Comparison of ENCODE assay signal across 8 cellular contexts in genomic region chr11:125111341-125112234, GRCh38. TPM values are rescaled to one million over a fixed set of nuclear protein-coding genes. Genes with fewer than 3 reads are reported as not detected.
DNase-seq lines count a peak whose midpoint lies in the region; ATAC-seq, FAIRE-seq and TF ChIP-seq lines count a peak whose summit lies in the region.

Gene TMEM218 (minus strand): TSS chr11:125111626. CDS start chr11:125102241, 9,385 bp downstream.

- H2BK20ac ChIP-seq in H1 (ENCODE audit: low read length) = no peak within 1 kb of the TSS

- H3K56ac ChIP-seq in H1 (replicated peaks; ENCODE audit: insufficient read length, low read depth, low read length) = no peak within 1 kb of the TSS

- CTCF ChIA-PET in activated CD8-positive, alpha-beta memory T cell treated with anti-CD3 and anti-CD28 coated beads, Interleukin-2, amount 10 ng/mL, durations not matched to agents 7 days and 5 days (lab: Charles Lee) = interaction anchor here (0.7 to 3.6 kb wide), 12 partner anchors 9 to 245 kb away, joined by 3 to 20 read pairs (median 5); partner anchors contain the start of gene CCDC15
- CTCF ChIA-PET in H1 (lab: Charles Lee; ENCODE audit: partially characterized antibody) = interaction anchor here (0.8 to 13.5 kb wide), 14 partner anchors 9 to 318 kb away, joined by 3 to 247 read pairs (median 6); no protein-coding TSS in a partner anchor

- H3K14ac ChIP-seq in H1 (ENCODE audit: insufficient read length) = no peak within 1 kb of the TSS

- peaks cover 3% of the 10 kb centered on the region for H3K9me3 Mint-ChIP-seq in activated CD8-positive, alpha-beta memory T cell treated with anti-CD3 and anti-CD28 coated beads, Interleukin-2, amount 10 ng/mL, durations not matched to agents 7 days and 5 days (ENCODE audit: low read depth)
- no peaks in the 10 kb centered on the region for H3K9me3 Mint-ChIP-seq in memory B cell

- H2BK5ac ChIP-seq in H1 (ENCODE audit: low read depth, low read length) = peak within 1 kb of the TSS; percentile 60

- no peak within 1 kb of the TSS; the same call in 1 of the 2 replicates for H2AK5ac ChIP-seq in H1 (ENCODE audit: low read depth, low read length)

- peak within 1 kb of the TSS; percentile 81 for H3K4me3 ChIP-seq in NT2/D1 (ENCODE audit: insufficient read length, low read depth)
- peak within 1 kb of the TSS; percentile 59 to 80 (median 76) for H3K4me3 ChIP-seq in H1 (ENCODE audit: extremely low read depth in 1 of 4, insufficient read depth in 2 of 4, low read depth in 3 of 4, low read length in 4 of 4)

- peaks cover 0 to 13% of the 10 kb centered on the region in 2 experiments; a peak in 2 of 4 replicates for H3K79me2 ChIP-seq in H1 (ENCODE audit: control insufficient read depth in 1 of 2, insufficient read depth in 2 of 2, low read length in 2 of 2)

- no peak for TF ChIP-seq CTCF in H1 (IDR thresholded peaks at IDR 0.05; ENCODE audit: control extremely low read depth in 1 of 3, insufficient read depth in 1 of 3, low read depth in 1 of 3, low read length in 3 of 3)

- no peak within 1 kb of the TSS for H3K4ac ChIP-seq in H1 (replicated peaks; ENCODE audit: insufficient read length, low read depth, low read length)

- ATAC-seq in GM21381 (IDR thresholded peaks at IDR 0.05; ENCODE audit: unreplicated experiment) = peak; percentile 97
- peak; percentile 99 for ATAC-seq in activated CD8-positive, alpha-beta memory T cell treated with anti-CD3 and anti-CD28 coated beads, Interleukin-2, amount 10 ng/mL, durations not matched to agents 7 days and 5 days
- peak; percentile 92 for ATAC-seq in memory B cell (ENCODE audit: low read depth)

- 10% methylated on average over 47 of the region's 50 CpGs; no CpG with 5 or more reads in 1 of the 2 experiments for WGBS in H1 (ENCODE audit: extremely low coverage in 1 of 2, insufficient coverage in 1 of 2, insufficient read length in 1 of 2, insufficient replicate concordance in 2 of 2, low coverage in 1 of 2, low lambda C conversion rate in 2 of 2, missing lambda C conversion rate in 1 of 2), 2 experiments

- H3K36me3 ChIP-seq in NT2/D1 (ENCODE audit: insufficient read depth, insufficient read length, low read length) = no peaks in the 10 kb centered on the region
- H3K36me3 ChIP-seq in H1 (ENCODE audit: control insufficient read depth in 2 of 4, insufficient read depth in 4 of 4, low read length in 3 of 4) = peaks cover 0 to 6% (median 3%) of the 10 kb centered on the region in 4 experiments; a peak in 3 of 8 replicates

- peak; percentile 99 for FAIRE-seq in H1 (lab: Jason Lieb, UNC)

- no peak for TF ChIP-seq RAD21 in H1 (IDR thresholded peaks at IDR 0.05 in 1 of 2, conservative IDR thresholded peaks at IDR 0.05 in 1 of 2; ENCODE audit: low read depth in 2 of 2, low read length in 2 of 2)

- no peak within 1 kb of the TSS for H2BK120ac ChIP-seq in H1 (replicated peaks; ENCODE audit: low read depth, low read length)

- 0 out of 2 replicates have a peak within 1 kb of the TSS, but pooled peaks have one; percentile 73 for H2BK15ac ChIP-seq in H1 (ENCODE audit: low read length)

- peak within 1 kb of the TSS; percentile 89 for H2AFZ ChIP-seq in H1 (ENCODE audit: low read length)

- H3K23ac ChIP-seq in H1 (ENCODE audit: insufficient read length) = no peak within 1 kb of the TSS

- peak within 1 kb of the TSS; percentile 63 for H3K27ac ChIP-seq in H1 (ENCODE audit: low read depth, low read length)

- peak within 1 kb of the TSS; percentile 12 for H4K91ac ChIP-seq in H1 (replicated peaks; ENCODE audit: insufficient read length, low read length)

- H3K4me1 Mint-ChIP-seq in activated CD8-positive, alpha-beta memory T cell treated with anti-CD3 and anti-CD28 coated beads, Interleukin-2, amount 10 ng/mL, durations not matched to agents 7 days and 5 days = peaks cover 20% of the 10 kb centered on the region
- peaks cover 9% of the 10 kb centered on the region for H3K4me1 Mint-ChIP-seq in memory B cell

- no peak within 1 kb of the TSS; the same call in 1 of the 2 replicates for H2BK12ac ChIP-seq in H1 (ENCODE audit: low read depth, low read length)

- peak within 1 kb of the TSS; percentile 56; the same call in 1 of the 2 replicates for H3K18ac ChIP-seq in H1 (ENCODE audit: extremely low read depth, low read length)

- no peaks in the 10 kb centered on the region; the same call in 1 of the 2 replicates for H3K79me1 ChIP-seq in H1 (ENCODE audit: low read depth, low read length)

- peak within 1 kb of the TSS; percentile 91 for H3K4me3 Mint-ChIP-seq in activated CD8-positive, alpha-beta memory T cell treated with anti-CD3 and anti-CD28 coated beads, Interleukin-2, amount 10 ng/mL, durations not matched to agents 7 days and 5 days
- peak within 1 kb of the TSS; percentile 99 for H3K4me3 Mint-ChIP-seq in memory B cell

- H3K27me3 ChIP-seq in NT2/D1 (ENCODE audit: insufficient read depth, insufficient read length) (no peaks in the 10 kb centered on the region), H1 (replicated peaks in 1 of 4; ENCODE audit: control insufficient read depth in 3 of 4, extremely low read depth in 1 of 4, insufficient read depth in 3 of 4, low read length in 3 of 4) (no peaks in the 10 kb centered on the region)

- peak within 1 kb of the TSS; percentile 93 for H3K27ac Mint-ChIP-seq in activated CD8-positive, alpha-beta memory T cell treated with anti-CD3 and anti-CD28 coated beads, Interleukin-2, amount 10 ng/mL, durations not matched to agents 7 days and 5 days
- H3K27ac Mint-ChIP-seq in memory B cell = peak within 1 kb of the TSS; percentile 95

- peaks cover 5% of the 10 kb centered on the region for H3K36me3 Mint-ChIP-seq in activated CD8-positive, alpha-beta memory T cell treated with anti-CD3 and anti-CD28 coated beads, Interleukin-2, amount 10 ng/mL, durations not matched to agents 7 days and 5 days
- peaks cover 3% of the 10 kb centered on the region for H3K36me3 Mint-ChIP-seq in memory B cell

- peak within 1 kb of the TSS; percentile 88 for H3K9ac ChIP-seq in NT2/D1 (ENCODE audit: insufficient read length, low read depth)
- peak within 1 kb of the TSS; percentile 75 to 90 (median 81) for H3K9ac ChIP-seq in H1 (replicated peaks in 1 of 4; ENCODE audit: extremely low read depth in 1 of 4, low read depth in 3 of 4, low read length in 3 of 4)

- H4K8ac ChIP-seq in H1 (ENCODE audit: extremely low read depth, insufficient read depth, low read length) = peak within 1 kb of the TSS; percentile 87

- H3K27me3 Mint-ChIP-seq in activated CD8-positive, alpha-beta memory T cell treated with anti-CD3 and anti-CD28 coated beads, Interleukin-2, amount 10 ng/mL, durations not matched to agents 7 days and 5 days = peaks cover 2% of the 10 kb centered on the region
- no peaks in the 10 kb centered on the region for H3K27me3 Mint-ChIP-seq in memory B cell

- no peak for TF ChIP-seq POLR2A in H1 (IDR thresholded peaks at IDR 0.05; ENCODE audit: control extremely low read depth in 1 of 2, low read depth in 2 of 2, low read length in 2 of 2)

- peaks cover 3% of the 10 kb centered on the region; the same call in 1 of the 2 replicates for H3K23me2 ChIP-seq in H1 (ENCODE audit: low read depth, low read length)

- no peaks in the 10 kb centered on the region for H3K4me1 ChIP-seq in NT2/D1 (ENCODE audit: insufficient read depth, insufficient read length)
- H3K4me1 ChIP-seq in H1 (replicated peaks in 1 of 4; ENCODE audit: control insufficient read depth in 3 of 4, insufficient read depth in 4 of 4, low read length in 3 of 4) = peaks cover 2 to 6% (median 3%) of the 10 kb centered on the region in 4 experiments; a peak in 3 of 7 replicates

- 0 out of 2 replicates have a peak, but pooled peaks cover 2% of the 10 kb centered on the region for H3K9me3 ChIP-seq in NT2/D1 (ENCODE audit: insufficient read depth, low read length)
- peaks cover 5 to 7% of the 10 kb centered on the region in 2 experiments; a peak in 3 of 4 replicates for H3K9me3 ChIP-seq in H1 (ENCODE audit: insufficient read depth in 2 of 2, low read depth in 1 of 2, low read length in 1 of 2)

- TF ChIP-seq EP300 in H1 (IDR thresholded peaks at IDR 0.05; ENCODE audit: borderline replicate concordance in 1 of 2, low read depth in 2 of 2, low read length in 2 of 2) = no peak

- H4K5ac ChIP-seq in H1 (ENCODE audit: insufficient read length, low read depth, low read length) = peak within 1 kb of the TSS; percentile 59

- H3K4me2 ChIP-seq in H1 (ENCODE audit: insufficient read depth in 1 of 2, low read depth in 2 of 2, low read length in 2 of 2) = peak within 1 kb of the TSS; percentile 88 to 94

- DNase-seq in COR-L47 (lab: John Stamatoyannopoulos, UW) (peak; percentile 98), HUDEP-2 (lab: John Stamatoyannopoulos, UW; ENCODE audit: unreplicated experiment in 76 of 76) (peak; percentile 47 to 99 (median 96)), NT2/D1 (ENCODE audit: low read depth, low spot score) (peak; percentile 98), H1 (ENCODE audit: low read depth in 1 of 2, low spot score in 2 of 2) (peak; percentile 92 to 99), memory B cell (ENCODE audit: low spot score in 2 of 2) (peak; percentile 87 to 97)
- peak; percentile 99 for DNase-seq in activated CD8-positive, alpha-beta memory T cell treated with anti-CD3 and anti-CD28 coated beads, Interleukin-2, amount 10 ng/mL, durations not matched to agents 7 days and 5 days
- DNase-seq in stimulated activated CD8-positive, alpha-beta memory T cell treated with anti-CD3 and anti-CD28 coated beads, Interleukin-12 subunit alpha, Interleukin-12 subunit beta, amount 100 ng/mL, for 24 hours (ENCODE audit: extremely low read depth) = peak; percentile 92

- POLR2A ChIA-PET in H1 (lab: Charles Lee; ENCODE audit: partially characterized antibody) = interaction anchor here (0.6 to 2.1 kb wide), 5 partner anchors 12 to 291 kb away, joined by 3 to 5 read pairs (median 3); no protein-coding TSS in a partner anchor

- H4K20me1 ChIP-seq in H1 (replicated peaks in 1 of 2; ENCODE audit: control insufficient read depth in 1 of 2, insufficient read depth in 2 of 2, low read length in 2 of 2) = no peaks in the 10 kb centered on the region

TF ChIP-seq in H1, 55 proteins besides CTCF, POLR2A, EP300 and RAD21 (continues in another document):
- TF ChIP-seq NRF1 (IDR thresholded peaks at IDR 0.05; ENCODE audit: low read depth, low read length) = no peak
- TF ChIP-seq TEAD4 (IDR thresholded peaks at IDR 0.05; ENCODE audit: low read depth, low read length) = peak; percentile 45; the same call in 1 of the 2 replicates
- TF ChIP-seq SRF (IDR thresholded peaks at IDR 0.05; ENCODE audit: low read depth, low read length) = no peak
- TF ChIP-seq TBP (IDR thresholded peaks at IDR 0.05; ENCODE audit: low read depth, low read length) = peak; percentile 39

RNA-seq across cellular contexts. Expression of gene TMEM218, which starts in this region (rescaled TPM):
- total RNA-seq in activated CD8-positive, alpha-beta memory T cell treated with anti-CD3 and anti-CD28 coated beads, Interleukin-2, amount 10 ng/mL, durations not matched to agents 7 days and 5 days = 10 to 100 TPM; 14.1 to 16.1 TPM
- total RNA-seq in H1 (2021; fragmentation: NEBNext Ultra II Directional; extraction: Animal tissue kit (Norgen Biotek cat#: 25700)) = 17.0 and 17.3 TPM in 2 replicates
- 30.5 and 33.5 TPM in 2 replicates for polyA plus RNA-seq in H1 (2011; rRNA removed)
- polyA plus RNA-seq in H1 (2011; cell fraction: cytosol; rRNA removed) = 29.4 TPM
- 15.6 TPM for polyA plus RNA-seq in H1 (2011; cell fraction: nucleus; rRNA removed)
- polyA plus RNA-seq in H1 (2012, experiment 1 of 2) = 16.9 to 20.3 TPM (median 18.0 TPM) in 4 replicates
- polyA plus RNA-seq in H1 (2012, experiment 2 of 2) = 13.3 TPM
- 13.5 TPM for polyA plus RNA-seq in H1 (2013, experiment 1 of 2)
- 15.3 TPM for polyA plus RNA-seq in H1 (2013, experiment 2 of 2)
- polyA minus RNA-seq in H1 (2011; rRNA and poly(A)+ RNA removed) = 11.7 and 14.4 TPM in 2 replicates
- 8.3 TPM for polyA minus RNA-seq in H1 (2011; cell fraction: cytosol; rRNA and poly(A)+ RNA removed)
- 13.3 TPM for polyA minus RNA-seq in H1 (2011; cell fraction: nucleus; rRNA and poly(A)+ RNA removed)

Comparison
In these comparisons a context has a peak if more than half of its experiments do, and no peak if none do; other contexts are left out.
1. Peak in every context shown above with its lines: DNase-seq, ATAC-seq, H3K4me3 ChIP-seq and H3K27ac ChIP-seq.